In genomic region chr3:118990818-118991560, GRCh38 we compare ENCODE assay signal across 1 cellular context.
TF ChIP-seq lines count a peak whose summit lies in the region.

No MANE protein-coding gene starts in this region.

TF ChIP-seq in GM23338, 12 proteins besides CTCF, POLR2A, EP300 and RAD21 (continued from another document):
- TF ChIP-seq ZNF462 (CRISPR knock-in tag; IDR thresholded peaks at IDR 0.05) (no peak), CREB1 (CRISPR knock-in tag; IDR thresholded peaks at IDR 0.05; ENCODE audit: low read depth) (no peak), POLR2AphosphoS5 (IDR thresholded peaks at IDR 0.05; ENCODE audit: low read depth) (no peak), ZNF331 (CRISPR knock-in tag; IDR thresholded peaks at IDR 0.05; ENCODE audit: low read depth) (no peak), NANOG (IDR thresholded peaks at IDR 0.05; ENCODE audit: borderline replicate concordance) (no peak), JUNB (IDR thresholded peaks at IDR 0.05; ENCODE audit: unreplicated experiment) (no peak), STAT1 (IDR thresholded peaks at IDR 0.05; ENCODE audit: unreplicated experiment) (no peak), EZH2phosphoT487 (IDR thresholded peaks at IDR 0.05; ENCODE audit: unreplicated experiment) (no peak), ZNF114 (CRISPR knock-in tag; IDR thresholded peaks at IDR 0.05) (no peak)
